2 cellular contexts compared by ENCODE assay signal in the genomic region with DNA sequence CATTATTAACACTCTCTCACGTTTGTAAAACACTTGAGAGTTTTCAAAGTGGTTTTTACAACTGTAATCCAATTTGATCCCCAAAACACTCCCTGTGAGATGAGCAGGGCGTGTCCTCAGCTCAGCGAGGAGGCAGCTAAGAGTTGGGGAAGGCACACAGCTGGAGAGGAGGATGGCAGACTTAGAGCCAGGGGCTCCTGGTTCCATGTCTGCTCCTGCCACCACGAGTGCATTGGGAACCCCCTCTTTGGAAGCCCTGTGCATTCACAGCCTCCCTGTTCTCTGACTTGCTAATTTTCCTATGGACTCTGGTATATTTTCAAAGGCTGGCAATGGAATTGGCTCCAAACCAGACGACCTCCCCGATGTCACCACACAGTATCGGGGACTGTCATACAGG.
TF ChIP-seq lines count a peak whose summit lies in the region.

No MANE protein-coding gene starts in this region.

TF ChIP-seq in A549, 52 proteins besides CTCF, POLR2A, EP300 and RAD21:
- TF ChIP-seq RARB (CRISPR knock-in tag; IDR thresholded peaks at IDR 0.05) (no peak), EHMT2 (IDR thresholded peaks at IDR 0.05; ENCODE audit: low read depth) (no peak), EHF (CRISPR knock-in tag; IDR thresholded peaks at IDR 0.05) (no peak), FOSB (CRISPR knock-in tag; IDR thresholded peaks at IDR 0.05) (no peak), CHD4 (IDR thresholded peaks at IDR 0.05; ENCODE audit: borderline replicate concordance) (no peak), HOXB13 (CRISPR knock-in tag; IDR thresholded peaks at IDR 0.05; ENCODE audit: low read depth) (no peak), HOXB5 (CRISPR knock-in tag; IDR thresholded peaks at IDR 0.05) (no peak), SREBF2 (IDR thresholded peaks at IDR 0.05) (no peak), SMC3 (IDR thresholded peaks at IDR 0.05) (no peak), ZFP36 (IDR thresholded peaks at IDR 0.05; ENCODE audit: borderline replicate concordance, partially characterized antibody) (no peak), JUNB (IDR thresholded peaks at IDR 0.05) (no peak), CEBPB (IDR thresholded peaks at IDR 0.05) (no peak), TP53 (CRISPR knock-in tag; IDR thresholded peaks at IDR 0.05) (no peak)
- TF ChIP-seq, protein P1, sequence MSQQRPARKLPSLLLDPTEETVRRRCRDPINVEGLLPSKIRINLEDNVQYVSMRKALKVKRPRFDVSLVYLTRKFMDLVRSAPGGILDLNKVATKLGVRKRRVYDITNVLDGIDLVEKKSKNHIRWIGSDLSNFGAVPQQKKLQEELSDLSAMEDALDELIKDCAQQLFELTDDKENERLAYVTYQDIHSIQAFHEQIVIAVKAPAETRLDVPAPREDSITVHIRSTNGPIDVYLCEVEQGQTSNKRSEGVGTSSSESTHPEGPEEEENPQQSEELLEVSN (IDR thresholded peaks at IDR 0.05; ENCODE audit: borderline replicate concordance, low read depth), result no peak
- TF ChIP-seq, protein P2, sequence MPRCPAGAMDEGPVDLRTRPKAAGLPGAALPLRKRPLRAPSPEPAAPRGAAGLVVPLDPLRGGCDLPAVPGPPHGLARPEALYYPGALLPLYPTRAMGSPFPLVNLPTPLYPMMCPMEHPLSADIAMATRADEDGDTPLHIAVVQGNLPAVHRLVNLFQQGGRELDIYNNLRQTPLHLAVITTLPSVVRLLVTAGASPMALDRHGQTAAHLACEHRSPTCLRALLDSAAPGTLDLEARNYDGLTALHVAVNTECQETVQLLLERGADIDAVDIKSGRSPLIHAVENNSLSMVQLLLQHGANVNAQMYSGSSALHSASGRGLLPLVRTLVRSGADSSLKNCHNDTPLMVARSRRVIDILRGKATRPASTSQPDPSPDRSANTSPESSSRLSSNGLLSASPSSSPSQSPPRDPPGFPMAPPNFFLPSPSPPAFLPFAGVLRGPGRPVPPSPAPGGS (IDR thresholded peaks at IDR 0.05), result no peak
- TF ChIP-seq, protein P3, sequence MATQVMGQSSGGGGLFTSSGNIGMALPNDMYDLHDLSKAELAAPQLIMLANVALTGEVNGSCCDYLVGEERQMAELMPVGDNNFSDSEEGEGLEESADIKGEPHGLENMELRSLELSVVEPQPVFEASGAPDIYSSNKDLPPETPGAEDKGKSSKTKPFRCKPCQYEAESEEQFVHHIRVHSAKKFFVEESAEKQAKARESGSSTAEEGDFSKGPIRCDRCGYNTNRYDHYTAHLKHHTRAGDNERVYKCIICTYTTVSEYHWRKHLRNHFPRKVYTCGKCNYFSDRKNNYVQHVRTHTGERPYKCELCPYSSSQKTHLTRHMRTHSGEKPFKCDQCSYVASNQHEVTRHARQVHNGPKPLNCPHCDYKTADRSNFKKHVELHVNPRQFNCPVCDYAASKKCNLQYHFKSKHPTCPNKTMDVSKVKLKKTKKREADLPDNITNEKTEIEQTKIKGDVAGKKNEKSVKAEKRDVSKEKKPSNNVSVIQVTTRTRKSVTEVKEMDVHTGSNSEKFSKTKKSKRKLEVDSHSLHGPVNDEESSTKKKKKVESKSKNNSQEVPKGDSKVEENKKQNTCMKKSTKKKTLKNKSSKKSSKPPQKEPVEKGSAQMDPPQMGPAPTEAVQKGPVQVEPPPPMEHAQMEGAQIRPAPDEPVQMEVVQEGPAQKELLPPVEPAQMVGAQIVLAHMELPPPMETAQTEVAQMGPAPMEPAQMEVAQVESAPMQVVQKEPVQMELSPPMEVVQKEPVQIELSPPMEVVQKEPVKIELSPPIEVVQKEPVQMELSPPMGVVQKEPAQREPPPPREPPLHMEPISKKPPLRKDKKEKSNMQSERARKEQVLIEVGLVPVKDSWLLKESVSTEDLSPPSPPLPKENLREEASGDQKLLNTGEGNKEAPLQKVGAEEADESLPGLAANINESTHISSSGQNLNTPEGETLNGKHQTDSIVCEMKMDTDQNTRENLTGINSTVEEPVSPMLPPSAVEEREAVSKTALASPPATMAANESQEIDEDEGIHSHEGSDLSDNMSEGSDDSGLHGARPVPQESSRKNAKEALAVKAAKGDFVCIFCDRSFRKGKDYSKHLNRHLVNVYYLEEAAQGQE (IDR thresholded peaks at IDR 0.05), result no peak
- TF ChIP-seq, protein P4, sequence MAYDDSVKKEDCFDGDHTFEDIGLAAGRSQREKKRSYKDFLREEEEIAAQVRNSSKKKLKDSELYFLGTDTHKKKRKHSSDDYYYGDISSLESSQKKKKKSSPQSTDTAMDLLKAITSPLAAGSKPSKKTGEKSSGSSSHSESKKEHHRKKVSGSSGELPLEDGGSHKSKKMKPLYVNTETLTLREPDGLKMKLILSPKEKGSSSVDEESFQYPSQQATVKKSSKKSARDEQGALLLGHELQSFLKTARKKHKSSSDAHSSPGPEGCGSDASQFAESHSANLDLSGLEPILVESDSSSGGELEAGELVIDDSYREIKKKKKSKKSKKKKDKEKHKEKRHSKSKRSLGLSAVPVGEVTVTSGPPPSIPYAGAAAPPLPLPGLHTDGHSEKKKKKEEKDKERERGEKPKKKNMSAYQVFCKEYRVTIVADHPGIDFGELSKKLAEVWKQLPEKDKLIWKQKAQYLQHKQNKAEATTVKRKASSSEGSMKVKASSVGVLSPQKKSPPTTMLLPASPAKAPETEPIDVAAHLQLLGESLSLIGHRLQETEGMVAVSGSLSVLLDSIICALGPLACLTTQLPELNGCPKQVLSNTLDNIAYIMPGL (CRISPR knock-in tag; IDR thresholded peaks at IDR 0.05; ENCODE audit: borderline replicate concordance), result no peak

TF ChIP-seq in HCT116, 20 proteins besides CTCF, POLR2A, EP300 and RAD21:
- TF ChIP-seq, protein P5, sequence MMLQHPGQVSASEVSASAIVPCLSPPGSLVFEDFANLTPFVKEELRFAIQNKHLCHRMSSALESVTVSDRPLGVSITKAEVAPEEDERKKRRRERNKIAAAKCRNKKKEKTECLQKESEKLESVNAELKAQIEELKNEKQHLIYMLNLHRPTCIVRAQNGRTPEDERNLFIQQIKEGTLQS (IDR thresholded peaks at IDR 0.05), result no peak
- no peak for TF ChIP-seq ELF1 (IDR thresholded peaks at IDR 0.05; ENCODE audit: borderline replicate concordance, low read depth)
- TF ChIP-seq ZFX (IDR thresholded peaks at IDR 0.05), result no peak
- TF ChIP-seq ZNF274 (IDR thresholded peaks at IDR 0.05; ENCODE audit: low read depth, low read length), result no peak
- no peak for TF ChIP-seq FOSL1 (IDR thresholded peaks at IDR 0.05; ENCODE audit: low read depth)
- TF ChIP-seq, protein P3 (IDR thresholded peaks at IDR 0.05; ENCODE audit: low read depth), result no peak
